Comparison of ENCODE assay signal across 9 cellular contexts in genomic region chr11:18578975-18579598, GRCh38. TPM values are rescaled to one million over a fixed set of nuclear protein-coding genes. Genes with fewer than 3 reads are reported as not detected.
DNase-seq lines count a peak whose midpoint lies in the region; ATAC-seq and TF ChIP-seq lines count a peak whose summit lies in the region.
"Had no signal": no experiment of that assay in that cellular context is flagged by ENCODE, and none has a peak within 500 bp of the region (broad histone marks: within the 10 kb centered on the region; RNA-seq: fewer than 3 reads in every experiment).

No MANE protein-coding gene starts in this region.

- no peak for TF ChIP-seq POLR2A in suprapubic skin (IDR thresholded peaks at IDR 0.05)

- H3K27me3 ChIP-seq in KMS-11 (ENCODE audit: insufficient read depth, low read depth) (no peaks in the 10 kb centered on the region), suprapubic skin (no peaks in the 10 kb centered on the region), neuronal stem cell (ENCODE audit: control insufficient read depth in 3 of 3, insufficient read depth in 3 of 3, low read depth in 1 of 3, low read length in 3 of 3) (no peaks in the 10 kb centered on the region)

- no peak overlapping the region for H2BK15ac ChIP-seq in neuronal stem cell (ENCODE audit: low read length)

- H3K4me2 ChIP-seq in KMS-11 (peak overlapping the region; percentile 52), neuronal stem cell (ENCODE audit: insufficient read depth, low read length, poor library complexity, severe bottlenecking) (no peak overlapping the region)

- no peak overlapping the region for H3K14ac ChIP-seq in neuronal stem cell (ENCODE audit: low read length)

- peak; percentile 24 for DNase-seq in COLO668 (lab: John Stamatoyannopoulos, UW; ENCODE audit: unreplicated experiment)
- no peak for DNase-seq in inferior parietal cortex (ENCODE audit: extremely low spot score)
- no peak for DNase-seq in suprapubic skin (ENCODE audit: low spot score in 2 of 2)
- DNase-seq in Kasumi-1 (lab: John Stamatoyannopoulos, UW), result no peak
- no peak for DNase-seq in neuronal stem cell (ENCODE audit: low spot score)
- DNase-seq: NCI-H524 had no signal

- ATAC-seq in GM19463 (IDR thresholded peaks at IDR 0.05; ENCODE audit: unreplicated experiment) (peak; percentile 81), esophagus mucosa (peak; percentile 93)

- H3K79me2 ChIP-seq in KMS-11 (ENCODE audit: insufficient read depth, low read depth), result no peaks in the 10 kb centered on the region

- H3K4me3 ChIP-seq in KMS-11 (IDR thresholded peaks at IDR 0.05; ENCODE audit: insufficient read depth, low read depth, low read length) (no peak overlapping the region), suprapubic skin (no peak overlapping the region), neuronal stem cell (ENCODE audit: low read length in 2 of 2) (no peak overlapping the region)

- no peak overlapping the region for H3K9ac ChIP-seq in KMS-11
- H3K9ac ChIP-seq in neuronal stem cell (ENCODE audit: low read depth, low read length, poor library complexity), result no peak overlapping the region

- TF ChIP-seq CTCF in KMS-11 (conservative IDR thresholded peaks at IDR 0.05; ENCODE audit: low read depth, low read length) (no peak), suprapubic skin (IDR thresholded peaks at IDR 0.05) (no peak)

- no peak overlapping the region for H4K8ac ChIP-seq in neuronal stem cell (ENCODE audit: low read depth, low read length)

- no peak overlapping the region for H2BK5ac ChIP-seq in neuronal stem cell (ENCODE audit: low read length)

- H3K4me1 ChIP-seq in KMS-11 (ENCODE audit: low read depth, poor library complexity, severe bottlenecking) (peaks cover 30% of the 10 kb centered on the region), suprapubic skin (no peaks in the 10 kb centered on the region), neuronal stem cell (ENCODE audit: control insufficient read depth in 2 of 2, insufficient read depth in 1 of 2, low read depth in 1 of 2, low read length in 2 of 2) (no peaks in the 10 kb centered on the region)

- H3K18ac ChIP-seq in neuronal stem cell (ENCODE audit: low read length), result no peak overlapping the region

- H3K23ac ChIP-seq in neuronal stem cell (ENCODE audit: low read depth, low read length, poor library complexity), result no peak overlapping the region

- TF ChIP-seq EP300 in suprapubic skin (IDR thresholded peaks at IDR 0.05), result no peak

- H3K27ac ChIP-seq in KMS-11, result peak overlapping the region; percentile 10; the same call in 1 of the 2 replicates
- H3K27ac ChIP-seq in suprapubic skin, result no peak overlapping the region
- no peak overlapping the region for H3K27ac ChIP-seq in neuronal stem cell (replicated peaks; ENCODE audit: low read length)

- H2BK120ac ChIP-seq in neuronal stem cell (ENCODE audit: low read depth, low read length), result no peak overlapping the region

- no peak overlapping the region for H3K4ac ChIP-seq in neuronal stem cell (ENCODE audit: low read length)

- H3K9me3 ChIP-seq in suprapubic skin, result no peaks in the 10 kb centered on the region
- H3K9me3 ChIP-seq in neuronal stem cell (replicated peaks in 1 of 2; ENCODE audit: control insufficient read depth in 2 of 2, insufficient read depth in 1 of 2, low read depth in 1 of 2, low read length in 2 of 2), result no peaks in the 10 kb centered on the region

- WGBS in suprapubic skin, result 85% methylated on average over 14 of the region's 14 CpGs
- no CpG with 5 or more reads among the region's 14 CpGs for WGBS in neuronal stem cell (ENCODE audit: extremely low coverage in 2 of 2, insufficient read length in 2 of 2, insufficient replicate concordance in 1 of 2), 2 donors

- no peak overlapping the region for H2AK5ac ChIP-seq in neuronal stem cell (ENCODE audit: low read depth, low read length)

- H2AFZ ChIP-seq in KMS-11 (ENCODE audit: low read depth), result no peak overlapping the region
- H2AFZ ChIP-seq in neuronal stem cell (ENCODE audit: low read length), result no peak overlapping the region

- no peak overlapping the region for H2BK12ac ChIP-seq in neuronal stem cell (ENCODE audit: low read length)

- H3K36me3 ChIP-seq in KMS-11 (ENCODE audit: insufficient read depth), result no peaks in the 10 kb centered on the region
- H3K36me3 ChIP-seq in suprapubic skin, result peaks cover 25% of the 10 kb centered on the region
- H3K36me3 ChIP-seq in neuronal stem cell (replicated peaks in 1 of 2; ENCODE audit: control insufficient read depth in 2 of 2, insufficient read depth in 2 of 2, low read length in 2 of 2), result peaks cover 0 to 35% of the 10 kb centered on the region in 2 donors

- no peak overlapping the region for H4K91ac ChIP-seq in neuronal stem cell (ENCODE audit: low read depth, low read length, poor library complexity)

- H4K20me1 ChIP-seq in KMS-11 (ENCODE audit: insufficient read depth), result no peaks in the 10 kb centered on the region

- no peaks in the 10 kb centered on the region for H3K79me1 ChIP-seq in neuronal stem cell (ENCODE audit: low read depth, low read length)

RNA-seq across cellular contexts. Expression of gene UEVLD, which starts 9.4 kb away (rescaled TPM):
- total RNA-seq in esophagus mucosa, result 20.1 TPM
- total RNA-seq in suprapubic skin, result 10 to 100 TPM; 24.1 to 46.1 (median 32.8) TPM
- 4.6 TPM for polyA plus RNA-seq in neuronal stem cell (2013, experiment 1 of 2)
- 4.8 TPM for polyA plus RNA-seq in neuronal stem cell (2013, experiment 2 of 2)

RNA-seq across cellular contexts. Expression of gene MISFA, which starts 20.5 kb away (rescaled TPM):
- total RNA-seq in esophagus mucosa (2.6 TPM), suprapubic skin (1 to 10 TPM in 2 of 4 donors, not detected in 2; 2.7 to 5.1 TPM)
- polyA plus RNA-seq in neuronal stem cell (2013, experiment 1 of 2), result 4.1 TPM
- 4.1 TPM for polyA plus RNA-seq in neuronal stem cell (2013, experiment 2 of 2)

RNA-seq across cellular contexts. Expression of gene TSG101, which starts 52.3 kb away (rescaled TPM):
- total RNA-seq in esophagus mucosa, result 52.9 TPM
- total RNA-seq in suprapubic skin, result 10 to 100 TPM; 67.8 to 80.0 (median 71.8) TPM
- polyA plus RNA-seq in neuronal stem cell (2013, experiment 1 of 2), result 69.7 TPM
- polyA plus RNA-seq in neuronal stem cell (2013, experiment 2 of 2), result 69.8 TPM

RNA-seq across cellular contexts. Expression of gene SPTY2D1, which starts 55.1 kb away (rescaled TPM):
- 14.4 TPM for total RNA-seq in esophagus mucosa
- 10 to 100 TPM; 17.6 to 31.4 (median 27.3) TPM for total RNA-seq in suprapubic skin
- 8.8 TPM for polyA plus RNA-seq in neuronal stem cell (2013, experiment 1 of 2)
- 9.1 TPM for polyA plus RNA-seq in neuronal stem cell (2013, experiment 2 of 2)
